Comparison of ENCODE assay signal across 1 cellular context in the genomic region with DNA sequence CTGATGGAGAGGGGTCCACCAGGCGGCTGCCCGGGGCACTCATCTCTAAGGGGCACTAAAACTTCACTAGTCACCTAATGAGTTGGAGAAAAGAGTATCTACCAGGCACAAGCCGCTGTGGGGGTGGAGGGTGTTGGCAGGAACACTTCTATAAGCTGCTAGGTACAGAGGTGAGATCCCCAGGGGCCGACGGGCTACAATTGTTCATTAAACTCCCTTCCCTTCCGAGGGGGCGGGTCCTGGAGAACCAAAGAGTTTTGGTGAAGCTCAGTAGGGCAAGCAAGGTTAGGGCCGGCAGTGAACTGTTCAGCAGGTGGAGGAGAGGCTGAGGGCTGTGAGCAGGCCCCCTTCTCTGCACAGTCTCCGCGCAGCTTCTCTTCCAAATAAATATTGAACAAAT.
TF ChIP-seq lines count a peak whose summit lies in the region.

No MANE protein-coding gene starts in this region.

TF ChIP-seq in H1, 55 proteins besides CTCF, POLR2A, EP300 and RAD21 (continued from another document):
- TF ChIP-seq, protein P1, sequence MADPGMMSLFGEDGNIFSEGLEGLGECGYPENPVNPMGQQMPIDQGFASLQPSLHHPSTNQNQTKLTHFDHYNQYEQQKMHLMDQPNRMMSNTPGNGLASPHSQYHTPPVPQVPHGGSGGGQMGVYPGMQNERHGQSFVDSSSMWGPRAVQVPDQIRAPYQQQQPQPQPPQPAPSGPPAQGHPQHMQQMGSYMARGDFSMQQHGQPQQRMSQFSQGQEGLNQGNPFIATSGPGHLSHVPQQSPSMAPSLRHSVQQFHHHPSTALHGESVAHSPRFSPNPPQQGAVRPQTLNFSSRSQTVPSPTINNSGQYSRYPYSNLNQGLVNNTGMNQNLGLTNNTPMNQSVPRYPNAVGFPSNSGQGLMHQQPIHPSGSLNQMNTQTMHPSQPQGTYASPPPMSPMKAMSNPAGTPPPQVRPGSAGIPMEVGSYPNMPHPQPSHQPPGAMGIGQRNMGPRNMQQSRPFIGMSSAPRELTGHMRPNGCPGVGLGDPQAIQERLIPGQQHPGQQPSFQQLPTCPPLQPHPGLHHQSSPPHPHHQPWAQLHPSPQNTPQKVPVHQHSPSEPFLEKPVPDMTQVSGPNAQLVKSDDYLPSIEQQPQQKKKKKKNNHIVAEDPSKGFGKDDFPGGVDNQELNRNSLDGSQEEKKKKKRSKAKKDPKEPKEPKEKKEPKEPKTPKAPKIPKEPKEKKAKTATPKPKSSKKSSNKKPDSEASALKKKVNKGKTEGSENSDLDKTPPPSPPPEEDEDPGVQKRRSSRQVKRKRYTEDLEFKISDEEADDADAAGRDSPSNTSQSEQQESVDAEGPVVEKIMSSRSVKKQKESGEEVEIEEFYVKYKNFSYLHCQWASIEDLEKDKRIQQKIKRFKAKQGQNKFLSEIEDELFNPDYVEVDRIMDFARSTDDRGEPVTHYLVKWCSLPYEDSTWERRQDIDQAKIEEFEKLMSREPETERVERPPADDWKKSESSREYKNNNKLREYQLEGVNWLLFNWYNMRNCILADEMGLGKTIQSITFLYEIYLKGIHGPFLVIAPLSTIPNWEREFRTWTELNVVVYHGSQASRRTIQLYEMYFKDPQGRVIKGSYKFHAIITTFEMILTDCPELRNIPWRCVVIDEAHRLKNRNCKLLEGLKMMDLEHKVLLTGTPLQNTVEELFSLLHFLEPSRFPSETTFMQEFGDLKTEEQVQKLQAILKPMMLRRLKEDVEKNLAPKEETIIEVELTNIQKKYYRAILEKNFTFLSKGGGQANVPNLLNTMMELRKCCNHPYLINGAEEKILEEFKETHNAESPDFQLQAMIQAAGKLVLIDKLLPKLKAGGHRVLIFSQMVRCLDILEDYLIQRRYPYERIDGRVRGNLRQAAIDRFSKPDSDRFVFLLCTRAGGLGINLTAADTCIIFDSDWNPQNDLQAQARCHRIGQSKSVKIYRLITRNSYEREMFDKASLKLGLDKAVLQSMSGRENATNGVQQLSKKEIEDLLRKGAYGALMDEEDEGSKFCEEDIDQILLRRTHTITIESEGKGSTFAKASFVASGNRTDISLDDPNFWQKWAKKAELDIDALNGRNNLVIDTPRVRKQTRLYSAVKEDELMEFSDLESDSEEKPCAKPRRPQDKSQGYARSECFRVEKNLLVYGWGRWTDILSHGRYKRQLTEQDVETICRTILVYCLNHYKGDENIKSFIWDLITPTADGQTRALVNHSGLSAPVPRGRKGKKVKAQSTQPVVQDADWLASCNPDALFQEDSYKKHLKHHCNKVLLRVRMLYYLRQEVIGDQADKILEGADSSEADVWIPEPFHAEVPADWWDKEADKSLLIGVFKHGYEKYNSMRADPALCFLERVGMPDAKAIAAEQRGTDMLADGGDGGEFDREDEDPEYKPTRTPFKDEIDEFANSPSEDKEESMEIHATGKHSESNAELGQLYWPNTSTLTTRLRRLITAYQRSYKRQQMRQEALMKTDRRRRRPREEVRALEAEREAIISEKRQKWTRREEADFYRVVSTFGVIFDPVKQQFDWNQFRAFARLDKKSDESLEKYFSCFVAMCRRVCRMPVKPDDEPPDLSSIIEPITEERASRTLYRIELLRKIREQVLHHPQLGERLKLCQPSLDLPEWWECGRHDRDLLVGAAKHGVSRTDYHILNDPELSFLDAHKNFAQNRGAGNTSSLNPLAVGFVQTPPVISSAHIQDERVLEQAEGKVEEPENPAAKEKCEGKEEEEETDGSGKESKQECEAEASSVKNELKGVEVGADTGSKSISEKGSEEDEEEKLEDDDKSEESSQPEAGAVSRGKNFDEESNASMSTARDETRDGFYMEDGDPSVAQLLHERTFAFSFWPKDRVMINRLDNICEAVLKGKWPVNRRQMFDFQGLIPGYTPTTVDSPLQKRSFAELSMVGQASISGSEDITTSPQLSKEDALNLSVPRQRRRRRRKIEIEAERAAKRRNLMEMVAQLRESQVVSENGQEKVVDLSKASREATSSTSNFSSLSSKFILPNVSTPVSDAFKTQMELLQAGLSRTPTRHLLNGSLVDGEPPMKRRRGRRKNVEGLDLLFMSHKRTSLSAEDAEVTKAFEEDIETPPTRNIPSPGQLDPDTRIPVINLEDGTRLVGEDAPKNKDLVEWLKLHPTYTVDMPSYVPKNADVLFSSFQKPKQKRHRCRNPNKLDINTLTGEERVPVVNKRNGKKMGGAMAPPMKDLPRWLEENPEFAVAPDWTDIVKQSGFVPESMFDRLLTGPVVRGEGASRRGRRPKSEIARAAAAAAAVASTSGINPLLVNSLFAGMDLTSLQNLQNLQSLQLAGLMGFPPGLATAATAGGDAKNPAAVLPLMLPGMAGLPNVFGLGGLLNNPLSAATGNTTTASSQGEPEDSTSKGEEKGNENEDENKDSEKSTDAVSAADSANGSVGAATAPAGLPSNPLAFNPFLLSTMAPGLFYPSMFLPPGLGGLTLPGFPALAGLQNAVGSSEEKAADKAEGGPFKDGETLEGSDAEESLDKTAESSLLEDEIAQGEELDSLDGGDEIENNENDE (IDR thresholded peaks at IDR 0.05; ENCODE audit: insufficient replicate concordance, low read length): no peak
- no peak for TF ChIP-seq CTBP2 (IDR thresholded peaks at IDR 0.05; ENCODE audit: borderline replicate concordance, insufficient read depth, insufficient read length, low read length)
